ENCODE assay signal across 8 cellular contexts in the genomic region with DNA sequence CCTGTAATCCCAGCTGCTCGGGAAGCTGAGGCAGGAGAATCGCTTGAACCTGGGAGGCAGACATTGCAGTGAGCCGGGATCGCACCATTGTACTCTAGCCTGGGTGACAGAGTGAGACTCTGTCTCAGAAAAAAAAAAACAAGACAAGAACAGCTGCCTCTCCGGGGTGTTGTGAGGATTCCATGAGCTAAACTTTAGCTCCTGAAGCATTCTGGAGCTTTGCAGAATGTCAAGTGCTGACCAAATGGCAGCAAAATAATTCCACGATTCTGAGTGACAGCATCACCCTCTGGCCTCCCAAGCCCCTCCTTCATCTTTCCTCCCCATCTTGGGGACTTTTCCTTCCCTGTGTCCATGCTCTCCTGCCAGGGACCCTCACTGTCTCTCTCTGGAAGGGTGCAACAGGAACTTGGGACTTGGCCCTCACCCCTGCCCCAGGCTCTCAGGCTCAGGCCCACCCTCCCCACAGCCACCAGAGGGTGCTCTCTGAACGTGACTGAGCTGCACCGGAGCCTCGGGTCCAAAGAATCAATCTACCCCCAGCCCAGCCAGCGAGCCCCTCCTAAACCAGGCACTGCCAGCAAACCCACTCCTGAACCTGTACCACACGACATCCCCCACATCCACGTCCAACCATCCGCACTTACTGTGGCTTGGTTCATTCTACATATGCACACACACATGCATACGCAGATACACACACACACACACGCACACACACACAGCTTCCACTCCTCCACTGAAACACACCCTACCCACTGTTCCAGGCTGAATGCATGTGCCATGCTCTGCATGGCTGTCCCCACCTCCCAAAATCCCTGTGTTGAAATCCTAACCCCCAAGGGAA. TPM values are rescaled to one million over a fixed set of nuclear protein-coding genes. Genes with fewer than 3 reads are reported as not detected.
A peak's percentile ranks its signal among the peaks of the same experiment; 100 is the strongest.
DNase-seq lines count a peak whose midpoint lies in the region; ATAC-seq and TF ChIP-seq lines count a peak whose summit lies in the region.

No MANE protein-coding gene starts in this region.

- no peaks in the 10 kb centered on the region for H3K27me3 Mint-ChIP-seq in memory B cell
- H3K27me3 Mint-ChIP-seq in stimulated activated naive B cell treated with anti-CD40 and anti-IgM and Interleukin-4, amounts not matched to agents 10 μg/mL and 1 μg/mL and 100 μg/mL, for 72 hours = no peaks in the 10 kb centered on the region

- intact Hi-C loops in breast epithelium (cut with DNase I; ENCODE audit: low total_unique reads) = no loop called here

- H3K36me3 ChIP-seq in BLaER1 = peaks cover 36% of the 10 kb centered on the region
- peaks cover 0 to 52% of the 10 kb centered on the region in 2 experiments; a peak in 2 of 3 replicates for H3K36me3 ChIP-seq in HEK293 (ENCODE audit: control insufficient read depth in 2 of 2, insufficient read depth in 1 of 2, low read length in 2 of 2)
- no peaks in the 10 kb centered on the region for H3K36me3 ChIP-seq in breast epithelium

- H3K9me3 Mint-ChIP-seq in memory B cell = no peaks in the 10 kb centered on the region
- no peaks in the 10 kb centered on the region for H3K9me3 Mint-ChIP-seq in stimulated activated naive B cell treated with anti-CD40 and anti-IgM and Interleukin-4, amounts not matched to agents 10 μg/mL and 1 μg/mL and 100 μg/mL, for 72 hours

- ATAC-seq in memory B cell (ENCODE audit: low read depth) = peak; percentile 66
- ATAC-seq in stimulated activated naive B cell treated with anti-CD40 and anti-IgM and Interleukin-4, amounts not matched to agents 10 μg/mL and 1 μg/mL and 100 μg/mL, for 72 hours (replicated peaks) = peak; percentile 62 to 72
- ATAC-seq in GM21447 (IDR thresholded peaks at IDR 0.05; ENCODE audit: unreplicated experiment) = no peak

- peak overlapping the region; percentile 8 for H3K27ac Mint-ChIP-seq in memory B cell
- H3K27ac Mint-ChIP-seq in stimulated activated naive B cell treated with anti-CD40 and anti-IgM and Interleukin-4, amounts not matched to agents 10 μg/mL and 1 μg/mL and 100 μg/mL, for 72 hours = peak overlapping the region; percentile 33

- H3K4me1 Mint-ChIP-seq in memory B cell = peaks cover 10% of the 10 kb centered on the region
- peaks cover 8 to 9% of the 10 kb centered on the region in 2 donors for H3K4me1 Mint-ChIP-seq in stimulated activated naive B cell treated with anti-CD40 and anti-IgM and Interleukin-4, amounts not matched to agents 10 μg/mL and 1 μg/mL and 100 μg/mL, for 72 hours

- no peaks in the 10 kb centered on the region for H3K36me3 Mint-ChIP-seq in memory B cell
- H3K36me3 Mint-ChIP-seq in stimulated activated naive B cell treated with anti-CD40 and anti-IgM and Interleukin-4, amounts not matched to agents 10 μg/mL and 1 μg/mL and 100 μg/mL, for 72 hours = peaks cover 6 to 14% of the 10 kb centered on the region in 2 donors

- POLR2A ChIA-PET in HEK293 (lab: Yijun Ruan, JAX) = no interaction called here

- peaks cover 48% of the 10 kb centered on the region for H3K4me1 ChIP-seq in BLaER1
- no peaks in the 10 kb centered on the region for H3K4me1 ChIP-seq in HEK293 (ENCODE audit: control insufficient read depth, insufficient read depth, low read length)
- H3K4me1 ChIP-seq in breast epithelium = peaks cover 4 to 23% of the 10 kb centered on the region in 2 donors

- TF ChIP-seq CTCF in HEK293 (tag by site-specific recombination; IDR thresholded peaks at IDR 0.05) (peak; percentile 86), VCaP (conservative IDR thresholded peaks at IDR 0.05) (peak; percentile 96), breast epithelium (IDR thresholded peaks at IDR 0.05) (peak in 2 of 3 donors; percentile 19 to 34)

- peak overlapping the region; percentile 33; the same call in 1 of the 2 replicates for H3K9ac ChIP-seq in BLaER1

- CTCF ChIA-PET in HEK293 (lab: Yijun Ruan, JAX) = interaction anchor here (0.6 to 2.7 kb wide), 22 partner anchors 10 to 205 kb away, joined by 3 to 23 read pairs (median 5); partner anchors contain the start of genes ACOT7 and PLEKHG5

- H3K9me3 ChIP-seq in BLaER1 (no peaks in the 10 kb centered on the region), HEK293 (ENCODE audit: control insufficient read depth, insufficient read depth, low read depth, low read length) (no peaks in the 10 kb centered on the region), breast epithelium (no peaks in the 10 kb centered on the region)

- H3K27ac ChIP-seq in BLaER1 (peak overlapping the region; percentile 68), HEK293 (ENCODE audit: extremely low read depth, low read depth, low read length) (no peak overlapping the region), VCaP (peak overlapping the region; percentile 15; the same call in 1 of the 2 replicates), breast epithelium (peak overlapping the region; percentile 41 to 77)

- no peak for DNase-seq in breast epithelium (ENCODE audit: low spot score in 2 of 2)
- peak; percentile 41 to 44 for DNase-seq in memory B cell (ENCODE audit: low spot score in 2 of 2)
- no peak for DNase-seq in stimulated activated naive B cell treated with anti-CD40 and anti-IgM and Interleukin-4, amounts not matched to agents 10 μg/mL and 1 μg/mL and 100 μg/mL, for 72 hours
- DNase-seq in LoVo (ENCODE audit: low spot score) = no peak

- TF ChIP-seq POLR2A in breast epithelium (IDR thresholded peaks at IDR 0.05) = no peak

- H3K27me3 ChIP-seq in BLaER1 = no peaks in the 10 kb centered on the region
- no peaks in the 10 kb centered on the region for H3K27me3 ChIP-seq in breast epithelium

- H3K4me3 ChIP-seq in BLaER1 = peak overlapping the region; percentile 8; the same call in 1 of the 2 replicates
- no peak overlapping the region for H3K4me3 ChIP-seq in HEK293 (ENCODE audit: low read depth, low read length)
- no peak overlapping the region for H3K4me3 ChIP-seq in breast epithelium

- H3K4me3 Mint-ChIP-seq in memory B cell = no peak overlapping the region
- no peak overlapping the region for H3K4me3 Mint-ChIP-seq in stimulated activated naive B cell treated with anti-CD40 and anti-IgM and Interleukin-4, amounts not matched to agents 10 μg/mL and 1 μg/mL and 100 μg/mL, for 72 hours

- peak overlapping the region; percentile 79 for H3K4me2 ChIP-seq in BLaER1

- peaks cover 40% of the 10 kb centered on the region for H4K20me1 ChIP-seq in BLaER1

TF ChIP-seq in HEK293, 187 proteins besides CTCF, POLR2A, EP300 and RAD21 (continues in another document):
- no peak; the same call in 1 of the 2 replicates for TF ChIP-seq ZFP69B (tag by site-specific recombination; IDR thresholded peaks at IDR 0.05)
- TF ChIP-seq ZNF792 (tag by site-specific recombination; IDR thresholded peaks at IDR 0.05) = peak; percentile 57; the same call in 1 of the 2 replicates
- TF ChIP-seq, protein P1, sequence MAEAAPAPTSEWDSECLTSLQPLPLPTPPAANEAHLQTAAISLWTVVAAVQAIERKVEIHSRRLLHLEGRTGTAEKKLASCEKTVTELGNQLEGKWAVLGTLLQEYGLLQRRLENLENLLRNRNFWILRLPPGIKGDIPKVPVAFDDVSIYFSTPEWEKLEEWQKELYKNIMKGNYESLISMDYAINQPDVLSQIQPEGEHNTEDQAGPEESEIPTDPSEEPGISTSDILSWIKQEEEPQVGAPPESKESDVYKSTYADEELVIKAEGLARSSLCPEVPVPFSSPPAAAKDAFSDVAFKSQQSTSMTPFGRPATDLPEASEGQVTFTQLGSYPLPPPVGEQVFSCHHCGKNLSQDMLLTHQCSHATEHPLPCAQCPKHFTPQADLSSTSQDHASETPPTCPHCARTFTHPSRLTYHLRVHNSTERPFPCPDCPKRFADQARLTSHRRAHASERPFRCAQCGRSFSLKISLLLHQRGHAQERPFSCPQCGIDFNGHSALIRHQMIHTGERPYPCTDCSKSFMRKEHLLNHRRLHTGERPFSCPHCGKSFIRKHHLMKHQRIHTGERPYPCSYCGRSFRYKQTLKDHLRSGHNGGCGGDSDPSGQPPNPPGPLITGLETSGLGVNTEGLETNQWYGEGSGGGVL (tag by site-specific recombination; IDR thresholded peaks at IDR 0.05) = no peak
- no peak for TF ChIP-seq ZBTB7A (tag by site-specific recombination; IDR thresholded peaks at IDR 0.05; ENCODE audit: low read depth)
- TF ChIP-seq ZNF202 (tag by site-specific recombination; IDR thresholded peaks at IDR 0.05; ENCODE audit: borderline replicate concordance) = no peak
- no peak for TF ChIP-seq ZNF280C (tag by site-specific recombination; IDR thresholded peaks at IDR 0.05)
- TF ChIP-seq PRDM1 (tag by site-specific recombination; IDR thresholded peaks at IDR 0.05) = no peak
- no peak for TF ChIP-seq ZNF670 (tag by site-specific recombination; IDR thresholded peaks at IDR 0.05; ENCODE audit: low read depth)
- TF ChIP-seq ZNF138 (tag by site-specific recombination; IDR thresholded peaks at IDR 0.05; ENCODE audit: borderline replicate concordance) = no peak
- TF ChIP-seq, protein P2, sequence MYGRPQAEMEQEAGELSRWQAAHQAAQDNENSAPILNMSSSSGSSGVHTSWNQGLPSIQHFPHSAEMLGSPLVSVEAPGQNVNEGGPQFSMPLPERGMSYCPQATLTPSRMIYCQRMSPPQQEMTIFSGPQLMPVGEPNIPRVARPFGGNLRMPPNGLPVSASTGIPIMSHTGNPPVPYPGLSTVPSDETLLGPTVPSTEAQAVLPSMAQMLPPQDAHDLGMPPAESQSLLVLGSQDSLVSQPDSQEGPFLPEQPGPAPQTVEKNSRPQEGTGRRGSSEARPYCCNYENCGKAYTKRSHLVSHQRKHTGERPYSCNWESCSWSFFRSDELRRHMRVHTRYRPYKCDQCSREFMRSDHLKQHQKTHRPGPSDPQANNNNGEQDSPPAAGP (tag by site-specific recombination; IDR thresholded peaks at IDR 0.05) = peak; percentile 66; the same call in 1 of the 2 replicates
- TF ChIP-seq ZNF677 (tag by site-specific recombination; IDR thresholded peaks at IDR 0.05) = peak; percentile 7; the same call in 1 of the 2 replicates
- no peak for TF ChIP-seq ZNF621 (tag by site-specific recombination; IDR thresholded peaks at IDR 0.05)
- TF ChIP-seq ZFHX2 (tag by site-specific recombination; conservative IDR thresholded peaks at IDR 0.05) = peak; percentile 35; the same call in 1 of the 2 replicates

RNA-seq across cellular contexts. Expression of gene ACOT7, which starts 45.7 kb away (rescaled TPM):
- 10 to 100 TPM in 2 of 3 donors, 1 to 10 TPM in 1; 9.4 to 12.8 (median 11.5) TPM for total RNA-seq in breast epithelium

Comparison
In these comparisons a context has a peak if more than half of its experiments do, and no peak if none do; other contexts are left out.
1. CTCF ChIP-seq: peak in every context shown above with its lines; median percentile 96 in VCaP; 86 in HEK293; 26 in breast epithelium.
2. DNase-seq: peak in memory B cell (2 of 2); none in breast epithelium (0 of 2), stimulated activated naive B cell treated with anti-CD40 and anti-IgM and Interleukin-4, amounts not matched to agents 10 μg/mL and 1 μg/mL and 100 μg/mL, for 72 hours (single experiment) and LoVo (single experiment).